In genomic region chr19:38899447-38900219, GRCh38 we compare ENCODE assay signal across 8 cellular contexts. TPM values are rescaled to one million over a fixed set of nuclear protein-coding genes. Genes with fewer than 3 reads are reported as not detected.
DNase-seq lines count a peak whose midpoint lies in the region; ATAC-seq, FAIRE-seq and TF ChIP-seq lines count a peak whose summit lies in the region.

TSS of gene NFKBIB (plus strand) at chr19:38899969. CDS start at chr19:38900033, 64 bp downstream.
TSS of gene SIRT2 (minus strand) at chr19:38899618. CDS start at chr19:38899521, 97 bp downstream.

- H3K4me1 ChIP-seq in esophagus muscularis mucosa (peaks cover 30 to 59% (median 52%) of the 10 kb centered on the region in 4 donors), muscle layer of duodenum (ENCODE audit: control insufficient read depth in 1 of 2, insufficient read depth in 2 of 2, low read length in 2 of 2) (peaks cover 18 to 32% of the 10 kb centered on the region in 2 donors)

- WGBS in esophagus muscularis mucosa: 0% methylated on average over 5 of the region's 65 CpGs

- peak in 1 of 3 experiments; percentile 24 for TF ChIP-seq CTCF in esophagus muscularis mucosa (IDR thresholded peaks at IDR 0.05)

- ATAC-seq in GM21786 (IDR thresholded peaks at IDR 0.05; ENCODE audit: unreplicated experiment): peak; percentile 89
- ATAC-seq in activated T-cell treated with anti-CD3 and anti-CD28 coated beads, Interleukin-2, amount 50 U/mL, for 72 hours (replicated peaks in 1 of 2): peak; percentile 94 to 95

- DNase-seq in DMS79 (lab: John Stamatoyannopoulos, UW) (peak; percentile 100), RCC 7860 (ENCODE audit: low spot score) (peak; percentile 97), esophagus muscularis mucosa (ENCODE audit: extremely low spot score) (peak; percentile 100)
- peak; percentile 99 to 100 for DNase-seq in activated T-cell treated with anti-CD3 and anti-CD28 coated beads, Interleukin-2, amount 50 U/mL, for 72 hours
- peak; percentile 99 to 100 for DNase-seq in stimulated activated CD8-positive, alpha-beta memory T cell treated with anti-CD3 and anti-CD28 coated beads, Interleukin-7, amount 100 ng/mL, for 4 hours (ENCODE audit: low read depth in 2 of 2)

- H3K9me3 Mint-ChIP-seq in activated T-cell treated with anti-CD3 and anti-CD28 coated beads, Interleukin-2, amount 50 U/mL, for 72 hours: peaks cover 0 to 2% of the 10 kb centered on the region in 2 donors

- FAIRE-seq in RCC 7860 (lab: Jason Lieb, UNC): peak; percentile 89

- peaks cover 9 to 19% of the 10 kb centered on the region in 2 donors for H3K36me3 Mint-ChIP-seq in activated T-cell treated with anti-CD3 and anti-CD28 coated beads, Interleukin-2, amount 50 U/mL, for 72 hours (ENCODE audit: insufficient read depth in 2 of 2)

- peaks cover 31% of the 10 kb centered on the region for H3K4me1 Mint-ChIP-seq in activated T-cell treated with anti-CD3 and anti-CD28 coated beads, Interleukin-2, amount 50 U/mL, for 72 hours (ENCODE audit: low read depth)

- no peak for TF ChIP-seq EP300 in esophagus muscularis mucosa (IDR thresholded peaks at IDR 0.05)

- no peaks in the 10 kb centered on the region for H3K27me3 Mint-ChIP-seq in activated T-cell treated with anti-CD3 and anti-CD28 coated beads, Interleukin-2, amount 50 U/mL, for 72 hours (ENCODE audit: low read depth)

- H3K9me3 ChIP-seq in KOPT-K1 (ENCODE audit: insufficient read depth, low read length, poor library complexity, severe bottlenecking) (peaks cover 4% of the 10 kb centered on the region), esophagus muscularis mucosa (no peaks in the 10 kb centered on the region), muscle layer of duodenum (ENCODE audit: control insufficient read depth in 1 of 2, low read length in 2 of 2) (no peaks in the 10 kb centered on the region)

- H3K27ac Mint-ChIP-seq in activated T-cell treated with anti-CD3 and anti-CD28 coated beads, Interleukin-2, amount 50 U/mL, for 72 hours: peak within 1 kb of the TSS; percentile 92

- H3K27ac ChIP-seq in KOPT-K1 (ENCODE audit: low read depth, low read length, poor library complexity, severe bottlenecking) (peak within 1 kb of the TSS; percentile 67), esophagus muscularis mucosa (replicated peaks in 1 of 4) (peak within 1 kb of the TSS; percentile 87 to 94 (median 92)), muscle layer of duodenum (ENCODE audit: low read length) (peak within 1 kb of the TSS; percentile 88)

- intact Hi-C loops in esophagus muscularis mucosa (cut with DNase I): no loop called here

- H3K4me3 Mint-ChIP-seq in activated T-cell treated with anti-CD3 and anti-CD28 coated beads, Interleukin-2, amount 50 U/mL, for 72 hours: peak within 1 kb of the TSS; percentile 86 to 96

- H3K27me3 ChIP-seq in esophagus muscularis mucosa: no peaks in the 10 kb centered on the region
- H3K27me3 ChIP-seq in muscle layer of duodenum (ENCODE audit: low read depth, low read length): no peaks in the 10 kb centered on the region

- H3K4me3 ChIP-seq in esophagus muscularis mucosa: peak within 1 kb of the TSS; percentile 74 to 97 (median 78)
- H3K4me3 ChIP-seq in muscle layer of duodenum (ENCODE audit: low read depth in 1 of 2, low read length in 2 of 2): peak within 1 kb of the TSS; percentile 84 to 87

- H3K36me3 ChIP-seq in KOPT-K1 (ENCODE audit: insufficient read depth, low read length): peaks cover 5% of the 10 kb centered on the region
- peaks cover 0 to 6% (median 2%) of the 10 kb centered on the region in 4 donors for H3K36me3 ChIP-seq in esophagus muscularis mucosa
- peaks cover 5 to 6% of the 10 kb centered on the region in 2 donors for H3K36me3 ChIP-seq in muscle layer of duodenum (ENCODE audit: control insufficient read depth in 1 of 2, insufficient read depth in 2 of 2, low read length in 2 of 2)

- TF ChIP-seq POLR2A in esophagus muscularis mucosa (IDR thresholded peaks at IDR 0.05; ENCODE audit: low read depth): peak; percentile 85

RNA-seq across cellular contexts. Expression of gene NFKBIB, which starts in this region (rescaled TPM):
- total RNA-seq in activated T-cell treated with anti-CD3 and anti-CD28 coated beads, Interleukin-2, amount 50 U/mL, for 72 hours: 10 to 100 TPM; 86.5 to 89.1 TPM
- 10 to 100 TPM; 24.1 to 39.4 (median 35.8) TPM for total RNA-seq in esophagus muscularis mucosa

RNA-seq across cellular contexts. Expression of gene SIRT2, which starts in this region (rescaled TPM):
- total RNA-seq in activated T-cell treated with anti-CD3 and anti-CD28 coated beads, Interleukin-2, amount 50 U/mL, for 72 hours: 10 to 100 TPM; 38.2 to 40.7 TPM
- 100 to 1,000 TPM in 1 of 4 donors, 10 to 100 TPM in 3; 72.7 to 114 (median 95.0) TPM for total RNA-seq in esophagus muscularis mucosa

Comparison
In these comparisons a context has a peak if more than half of its experiments do, and no peak if none do; other contexts are left out.
1. Peak in every context shown above with its lines: DNase-seq, ATAC-seq, H3K4me3 ChIP-seq and H3K27ac ChIP-seq.